ENCODE assay signal across 21 cellular contexts in the genomic region with DNA sequence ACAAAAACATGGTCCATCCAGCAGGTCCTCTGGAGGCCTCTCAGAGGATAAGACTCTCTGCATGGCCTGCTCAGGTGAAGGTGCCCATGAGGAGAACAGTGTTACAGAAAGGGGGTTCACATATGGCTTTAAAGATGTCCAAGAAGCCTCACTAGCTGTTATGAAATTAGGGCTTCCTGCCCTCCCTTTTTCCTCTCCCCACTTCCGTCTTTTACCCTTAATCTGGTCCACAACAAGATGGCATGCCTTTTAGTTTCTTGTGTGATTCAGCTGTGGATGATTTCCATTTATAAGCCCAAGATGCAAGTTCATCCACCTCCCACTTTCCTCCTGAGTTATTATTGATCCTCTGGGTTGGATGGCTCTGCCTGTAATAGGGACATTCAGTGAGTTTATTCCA. TPM values are rescaled to one million over a fixed set of nuclear protein-coding genes. Genes with fewer than 3 reads are reported as not detected.
DNase-seq lines count a peak whose midpoint lies in the region; ATAC-seq and TF ChIP-seq lines count a peak whose summit lies in the region.
"Had no signal": no experiment of that assay in that cellular context is flagged by ENCODE, and none has a peak within 500 bp of the region (broad histone marks: within the 10 kb centered on the region; RNA-seq: fewer than 3 reads in every experiment).

No MANE protein-coding gene starts in this region.

- in situ Hi-C loops in G401 (cut with HindIII; ENCODE audit: low sequenced_read_pairs): no loop called here

- H3K36me3 Mint-ChIP-seq in stimulated activated naive CD8-positive, alpha-beta T cell treated with anti-CD3 and anti-CD28 coated beads, Interleukin-15, Interleukin-2, amounts not matched to agents 100 ng/mL and 50 ng/mL, for 24 hours (ENCODE audit: low read depth): peaks cover 4% of the 10 kb centered on the region
- peaks cover 31% of the 10 kb centered on the region for H3K36me3 Mint-ChIP-seq in dendritic cell treated with granulocyte-macrophage colony-stimulating factor and Interleukin-4, amounts not matched to agents 40 ng/mL and 50 ng/mL, for 4 days (ENCODE audit: low read depth)

- no peaks in the 10 kb centered on the region for H3K36me3 ChIP-seq in mucosa of descending colon (ENCODE audit: low read depth)
- H3K36me3 ChIP-seq: brain microvascular endothelial cell, thyroid gland had no signal

- no peak overlapping the region for H3K27ac Mint-ChIP-seq in stimulated activated naive CD8-positive, alpha-beta T cell treated with anti-CD3 and anti-CD28 coated beads, Interleukin-15, Interleukin-2, amounts not matched to agents 100 ng/mL and 50 ng/mL, for 24 hours
- peak overlapping the region; percentile 86 for H3K27ac Mint-ChIP-seq in dendritic cell treated with granulocyte-macrophage colony-stimulating factor and Interleukin-4, amounts not matched to agents 40 ng/mL and 50 ng/mL, for 4 days
- H3K27ac Mint-ChIP-seq: activated naive CD8-positive, alpha-beta T cell had no signal

- no peaks in the 10 kb centered on the region for H3K9me3 Mint-ChIP-seq in stimulated activated naive CD8-positive, alpha-beta T cell treated with anti-CD3 and anti-CD28 coated beads, Interleukin-15, Interleukin-2, amounts not matched to agents 100 ng/mL and 50 ng/mL, for 24 hours
- no peaks in the 10 kb centered on the region for H3K9me3 Mint-ChIP-seq in dendritic cell treated with granulocyte-macrophage colony-stimulating factor and Interleukin-4, amounts not matched to agents 40 ng/mL and 50 ng/mL, for 4 days
- H3K9me3 Mint-ChIP-seq: neural crest cell had no signal

- peak overlapping the region; percentile 4 for H3K4me3 Mint-ChIP-seq in stimulated activated naive CD8-positive, alpha-beta T cell treated with anti-CD3 and anti-CD28 coated beads, Interleukin-15, Interleukin-2, amounts not matched to agents 100 ng/mL and 50 ng/mL, for 24 hours
- H3K4me3 Mint-ChIP-seq in dendritic cell treated with granulocyte-macrophage colony-stimulating factor and Interleukin-4, amounts not matched to agents 40 ng/mL and 50 ng/mL, for 4 days: peak overlapping the region; percentile 20
- H3K4me3 Mint-ChIP-seq: activated naive CD8-positive, alpha-beta T cell; neural crest cell had no signal

- ATAC-seq in stimulated activated naive CD8-positive, alpha-beta T cell treated with anti-CD3 and anti-CD28 coated beads, Interleukin-15, Interleukin-2, amounts not matched to agents 100 U/mL and 50 U/mL, for 24 hours: no peak
- ATAC-seq in mucosa of descending colon: no peak
- ATAC-seq: HCT116 had no signal

- no peak for DNase-seq in stimulated activated naive CD8-positive, alpha-beta T cell treated with anti-CD3 and anti-CD28 coated beads, Interleukin-15, Interleukin-2, amounts not matched to agents 100 U/mL and 50 U/mL, for 24 hours
- DNase-seq in NOMO-1 (lab: John Stamatoyannopoulos, UW; ENCODE audit: unreplicated experiment in 2 of 2) (peak; percentile 51 to 60), G401 (ENCODE audit: low spot score) (no peak), mucosa of descending colon (no peak), substantia nigra (lab: John Stamatoyannopoulos, UW) (no peak), HUDEP-2 (lab: John Stamatoyannopoulos, UW; ENCODE audit: unreplicated experiment in 76 of 76) (no peak)
- DNase-seq: ACHN; activated T-cell treated with anti-CD3 and anti-CD28 coated beads, Interleukin-2, amount 50 U/mL, for 48 hours; brain microvascular endothelial cell; cortex of kidney; hippocampal formation; Kasumi-1; NCI-H1417 treated with DMSO at 0.1 percent for 48 hours; NCI-H2171 treated with DMSO at 0.1 percent for 48 hours; NCI-H774; thyroid gland had no signal

- no peak for TF ChIP-seq CTCF in mucosa of descending colon (IDR thresholded peaks at IDR 0.05)

- H3K4me1 Mint-ChIP-seq in stimulated activated naive CD8-positive, alpha-beta T cell treated with anti-CD3 and anti-CD28 coated beads, Interleukin-15, Interleukin-2, amounts not matched to agents 100 ng/mL and 50 ng/mL, for 24 hours (ENCODE audit: low read depth): peaks cover 47% of the 10 kb centered on the region
- peaks cover 79% of the 10 kb centered on the region for H3K4me1 Mint-ChIP-seq in dendritic cell treated with granulocyte-macrophage colony-stimulating factor and Interleukin-4, amounts not matched to agents 40 ng/mL and 50 ng/mL, for 4 days (ENCODE audit: low read depth)
- H3K4me1 Mint-ChIP-seq: neural crest cell had no signal

- H3K9me3 ChIP-seq in mucosa of descending colon: no peaks in the 10 kb centered on the region
- H3K9me3 ChIP-seq: thyroid gland had no signal

- H3K4me1 ChIP-seq in mucosa of descending colon (ENCODE audit: low read depth): peaks cover 5% of the 10 kb centered on the region

- no peak overlapping the region for H3K4me3 ChIP-seq in mucosa of descending colon
- H3K4me3 ChIP-seq: thyroid gland had no signal

- intact Hi-C loops in dendritic cell treated with granulocyte-macrophage colony-stimulating factor and Interleukin-4, amounts not matched to agents 40 ng/mL and 50 ng/mL, for 4 days (cut with micrococcal nuclease): no loop called here
- intact Hi-C loops in mucosa of descending colon (cut with DNase I, micrococcal nuclease): no loop called here

- H3K27ac ChIP-seq in substantia nigra (ENCODE audit: low read depth, low read length, poor library complexity, severe bottlenecking): no peak overlapping the region
- H3K27ac ChIP-seq: brain microvascular endothelial cell, thyroid gland had no signal

- no peaks in the 10 kb centered on the region for H3K27me3 Mint-ChIP-seq in stimulated activated naive CD8-positive, alpha-beta T cell treated with anti-CD3 and anti-CD28 coated beads, Interleukin-15, Interleukin-2, amounts not matched to agents 100 ng/mL and 50 ng/mL, for 24 hours
- H3K27me3 Mint-ChIP-seq in dendritic cell treated with granulocyte-macrophage colony-stimulating factor and Interleukin-4, amounts not matched to agents 40 ng/mL and 50 ng/mL, for 4 days: no peaks in the 10 kb centered on the region
- H3K27me3 Mint-ChIP-seq: activated naive CD8-positive, alpha-beta T cell had no signal

RNA-seq across cellular contexts. Expression of gene GCNT2, which starts 14.0 kb away (rescaled TPM):
- total RNA-seq in G401 (2014; rRNA removed; shearing (Covaris generic)): 28.4 and 28.7 TPM in 2 replicates
- 10 to 100 TPM; 11.7 to 22.3 (median 19.8) TPM for total RNA-seq in mucosa of descending colon

Comparison
In these comparisons a context has a peak if more than half of its experiments do, and no peak if none do; other contexts are left out.
1. DNase-seq: peak in NOMO-1 (2 of 2); none in stimulated activated naive CD8-positive, alpha-beta T cell treated with anti-CD3 and anti-CD28 coated beads, Interleukin-15, Interleukin-2, amounts not matched to agents 100 U/mL and 50 U/mL, for 24 hours (single experiment), G401 (single experiment), mucosa of descending colon (0 of 3), substantia nigra (0 of 49) and HUDEP-2 (0 of 76).